In the genomic region with DNA sequence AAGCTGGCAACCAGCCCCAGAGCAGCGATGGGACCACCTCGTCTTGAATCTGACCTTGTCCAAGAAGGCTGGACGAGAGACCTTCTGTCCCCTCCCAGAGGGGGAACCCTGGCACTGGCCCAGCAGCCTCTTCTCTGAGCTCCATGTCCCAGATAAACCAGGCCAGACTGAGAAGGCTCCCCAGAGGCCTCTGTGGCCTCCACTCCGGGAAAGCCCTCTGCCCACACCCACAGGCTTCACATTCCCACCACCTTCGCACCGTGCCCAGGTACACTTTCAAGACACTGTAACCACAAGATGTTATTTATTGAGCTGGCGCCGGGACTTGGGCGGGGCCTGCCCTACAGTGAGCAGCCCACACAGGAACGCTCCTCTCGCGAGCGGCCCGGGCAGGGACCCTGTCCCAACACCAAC, we compare ENCODE assay signal across 10 cellular contexts. TPM values are rescaled to one million over a fixed set of nuclear protein-coding genes. Genes with fewer than 3 reads are reported as not detected.
DNase-seq lines count a peak whose midpoint lies in the region; ATAC-seq and TF ChIP-seq lines count a peak whose summit lies in the region.
"Had no signal": no experiment of that assay in that cellular context is flagged by ENCODE, and none has a peak within 500 bp of the region (broad histone marks: within the 10 kb centered on the region; RNA-seq: fewer than 3 reads in every experiment).

No MANE protein-coding gene starts in this region.

- H3K4me3 ChIP-seq in right atrium auricular region: no peak overlapping the region
- H3K4me3 ChIP-seq in muscle layer of duodenum (ENCODE audit: low read depth in 1 of 2, low read length in 2 of 2): no peak overlapping the region
- H3K4me3 ChIP-seq: adrenal gland, skin epidermis had no signal

- peaks cover 38% of the 10 kb centered on the region for H3K4me1 Mint-ChIP-seq in activated naive CD4-positive, alpha-beta T cell treated with anti-CD3 and anti-CD28 coated beads for 36 hours (ENCODE audit: low read depth)

- H3K4me1 ChIP-seq in right atrium auricular region (peaks cover 0 to 46% of the 10 kb centered on the region in 2 donors), muscle layer of duodenum (ENCODE audit: control insufficient read depth in 1 of 2, insufficient read depth in 2 of 2, low read length in 2 of 2) (peaks cover 3 to 32% of the 10 kb centered on the region in 2 donors)

- no peak for TF ChIP-seq CTCF in right atrium auricular region (IDR thresholded peaks at IDR 0.05)

- peaks cover 73% of the 10 kb centered on the region for H3K36me3 ChIP-seq in right atrium auricular region
- H3K36me3 ChIP-seq in muscle layer of duodenum (ENCODE audit: control insufficient read depth in 1 of 2, insufficient read depth in 2 of 2, low read length in 2 of 2): peaks cover 52 to 75% of the 10 kb centered on the region in 2 donors

- H3K27me3 Mint-ChIP-seq in activated naive CD4-positive, alpha-beta T cell treated with anti-CD3 and anti-CD28 coated beads for 36 hours (ENCODE audit: low read depth): no peaks in the 10 kb centered on the region

- H3K27ac ChIP-seq in right atrium auricular region (peak overlapping the region in 1 of 2 donors; percentile 19), muscle layer of duodenum (ENCODE audit: low read length) (peak overlapping the region; percentile 2)
- H3K27ac ChIP-seq: adrenal gland had no signal

- no peak for ATAC-seq in Right ventricle myocardium superior (ENCODE audit: poor library complexity)
- no peak for ATAC-seq in HG03460 (IDR thresholded peaks at IDR 0.05; ENCODE audit: unreplicated experiment)
- ATAC-seq in HG03520 (IDR thresholded peaks at IDR 0.05; ENCODE audit: unreplicated experiment): no peak
- no peak for ATAC-seq in HG02885 (IDR thresholded peaks at IDR 0.05; ENCODE audit: poor library complexity, unreplicated experiment)

- no peak overlapping the region for H3K27ac Mint-ChIP-seq in activated naive CD4-positive, alpha-beta T cell treated with anti-CD3 and anti-CD28 coated beads for 36 hours

- intact Hi-C loops in Right ventricle myocardium superior (cut with DNase I): loop anchor here (10.0 kb wide), 1 partner anchor 404 kb away; a partner anchor contains a TSS
- intact Hi-C loops in activated naive CD4-positive, alpha-beta T cell treated with anti-CD3 and anti-CD28 coated beads for 36 hours (cut with micrococcal nuclease): loop anchor here (10.0 kb wide), 1 partner anchor 304 kb away; a partner anchor contains a TSS

- H3K4me3 Mint-ChIP-seq in activated naive CD4-positive, alpha-beta T cell treated with anti-CD3 and anti-CD28 coated beads for 36 hours: no peak overlapping the region

- peaks cover 44% of the 10 kb centered on the region for H3K36me3 Mint-ChIP-seq in activated naive CD4-positive, alpha-beta T cell treated with anti-CD3 and anti-CD28 coated beads for 36 hours (ENCODE audit: low read depth)

- H3K9me3 ChIP-seq in right atrium auricular region (no peaks in the 10 kb centered on the region), muscle layer of duodenum (ENCODE audit: control insufficient read depth in 1 of 2, low read length in 2 of 2) (no peaks in the 10 kb centered on the region)
- H3K9me3 ChIP-seq: adrenal gland had no signal

- CTCF ChIA-PET in activated naive CD4-positive, alpha-beta T cell treated with anti-CD3 and anti-CD28 coated beads for 36 hours (lab: Charles Lee): interaction anchor here (0.7 to 2.1 kb wide), 5 partner anchors 8 to 115 kb away, joined by 3 to 8 read pairs (median 3); no protein-coding TSS in a partner anchor

- H3K9me3 Mint-ChIP-seq in activated naive CD4-positive, alpha-beta T cell treated with anti-CD3 and anti-CD28 coated beads for 36 hours: peaks cover 1% of the 10 kb centered on the region

- peak; percentile 68 for DNase-seq in Right ventricle myocardium superior
- no peak for DNase-seq in right atrium auricular region (ENCODE audit: low spot score)
- DNase-seq in activated naive CD4-positive, alpha-beta T cell treated with anti-CD3 and anti-CD28 coated beads for 36 hours: peak; percentile 67
- DNase-seq in DMS153 treated with DMSO at 0.1 percent for 48 hours (lab: John Stamatoyannopoulos, UW; ENCODE audit: unreplicated experiment): no peak
- DNase-seq: adrenal gland had no signal

- H3K27me3 ChIP-seq in right atrium auricular region (no peaks in the 10 kb centered on the region), muscle layer of duodenum (ENCODE audit: low read depth, low read length) (no peaks in the 10 kb centered on the region)
- H3K27me3 ChIP-seq: adrenal gland had no signal

RNA-seq across cellular contexts. Expression of a gene that starts 33.2 kb away (rescaled TPM):
- total RNA-seq in Right ventricle myocardium superior (8.9 TPM), right atrium auricular region (10 to 100 TPM in 1 of 2 donors, 1 to 10 TPM in 1; 6.3 to 16.7 TPM)
- total RNA-seq in activated naive CD4-positive, alpha-beta T cell treated with anti-CD3 and anti-CD28 coated beads for 36 hours: 10 to 100 TPM; 54.6 to 54.9 TPM

RNA-seq across cellular contexts. Expression of a gene that starts 35.9 kb away (rescaled TPM):
- total RNA-seq in Right ventricle myocardium superior (180 TPM), right atrium auricular region (100 to 1,000 TPM; 237 to 268 TPM)
- 1 to 10 TPM; 4.6 to 4.7 TPM for total RNA-seq in activated naive CD4-positive, alpha-beta T cell treated with anti-CD3 and anti-CD28 coated beads for 36 hours

Comparison
In these comparisons a context has a peak if more than half of its experiments do, and no peak if none do; other contexts are left out.
1. DNase-seq: peak in Right ventricle myocardium superior (single experiment) and activated naive CD4-positive, alpha-beta T cell treated with anti-CD3 and anti-CD28 coated beads for 36 hours (single experiment); none in right atrium auricular region (single experiment) and DMS153 treated with DMSO at 0.1 percent for 48 hours (single experiment).
2. RNA of a gene that starts 35.9 kb away (total RNA-seq): 237 to 268 TPM in right atrium auricular region and 180 TPM in Right ventricle myocardium superior (single experiment); 4.6 to 4.7 TPM in activated naive CD4-positive, alpha-beta T cell treated with anti-CD3 and anti-CD28 coated beads for 36 hours; every median in the first group is over 10 times any median in the second.